ENCODE assay signal across 1 cellular context in the genomic region with DNA sequence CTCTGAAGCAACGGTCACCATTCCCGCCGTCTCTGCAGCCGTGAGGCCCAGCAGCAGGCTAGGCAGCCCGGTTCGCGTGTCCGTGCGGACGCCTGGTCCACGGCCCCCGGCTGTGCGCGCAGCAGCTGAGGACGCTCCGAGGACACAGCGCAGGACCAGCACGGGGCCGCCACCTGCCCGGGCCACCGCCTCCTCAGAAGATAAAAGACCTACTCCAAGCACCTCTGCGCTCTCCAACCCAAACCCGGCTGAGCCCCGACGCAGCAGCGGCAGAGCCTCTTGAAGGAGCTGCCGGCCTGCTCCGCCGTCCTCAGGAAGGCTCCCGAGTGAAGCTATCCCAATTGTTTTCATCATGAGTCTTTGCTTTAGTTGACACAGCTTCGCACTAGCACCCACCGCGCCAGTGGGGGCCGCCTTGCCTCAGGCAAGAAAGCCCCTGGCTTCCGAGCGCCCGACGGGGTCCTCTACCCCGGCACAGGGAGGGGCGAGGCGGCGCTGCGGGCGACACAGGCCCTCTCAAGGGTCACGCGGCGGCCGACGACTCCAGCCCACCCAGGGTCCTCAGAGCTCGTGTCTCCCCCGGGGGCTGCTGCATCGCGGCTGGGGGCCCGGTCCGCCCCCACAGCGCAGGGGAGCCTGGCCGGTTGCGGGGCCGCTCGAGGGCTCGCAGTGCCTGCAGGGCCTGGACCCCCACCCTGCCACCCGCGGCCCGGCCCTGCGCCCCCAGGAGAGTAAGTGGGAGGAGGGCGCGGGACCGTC.
TF ChIP-seq lines count a peak whose summit lies in the region.

No MANE protein-coding gene starts in this region.

TF ChIP-seq in GM12878, 131 proteins besides CTCF, POLR2A, EP300 and RAD21:
- TF ChIP-seq CHD1 (IDR thresholded peaks at IDR 0.05; ENCODE audit: low read depth, low read length) = no peak
- 0 out of 3 replicates have a peak, but pooled peaks of 1 of the 2 experiments have one; percentile 6 for TF ChIP-seq EGR1 (IDR thresholded peaks at IDR 0.05; ENCODE audit: borderline replicate concordance in 1 of 2, low read depth in 2 of 2, low read length in 2 of 2)
- TF ChIP-seq RAD51 (IDR thresholded peaks at IDR 0.05) = no peak
- TF ChIP-seq HDAC6 (IDR thresholded peaks at IDR 0.05; ENCODE audit: unreplicated experiment) = no peak
- TF ChIP-seq ZNF274 (IDR thresholded peaks at IDR 0.05; ENCODE audit: insufficient read depth, insufficient read length) = no peak
- no peak for TF ChIP-seq PML (IDR thresholded peaks at IDR 0.05; ENCODE audit: low read length)
- TF ChIP-seq NBN (IDR thresholded peaks at IDR 0.05) = 0 out of 2 replicates have a peak, but pooled peaks have one; percentile 1
- no peak; the same call in 1 of the 2 replicates for TF ChIP-seq LARP7 (IDR thresholded peaks at IDR 0.05)
- no peak for TF ChIP-seq STAT1 (conservative IDR thresholded peaks at IDR 0.05)
- 0 out of 2 replicates have a peak, but pooled peaks have one; percentile 16 for TF ChIP-seq POLR2AphosphoS5 (IDR thresholded peaks at IDR 0.05; ENCODE audit: low read length)
- TF ChIP-seq, protein P1, sequence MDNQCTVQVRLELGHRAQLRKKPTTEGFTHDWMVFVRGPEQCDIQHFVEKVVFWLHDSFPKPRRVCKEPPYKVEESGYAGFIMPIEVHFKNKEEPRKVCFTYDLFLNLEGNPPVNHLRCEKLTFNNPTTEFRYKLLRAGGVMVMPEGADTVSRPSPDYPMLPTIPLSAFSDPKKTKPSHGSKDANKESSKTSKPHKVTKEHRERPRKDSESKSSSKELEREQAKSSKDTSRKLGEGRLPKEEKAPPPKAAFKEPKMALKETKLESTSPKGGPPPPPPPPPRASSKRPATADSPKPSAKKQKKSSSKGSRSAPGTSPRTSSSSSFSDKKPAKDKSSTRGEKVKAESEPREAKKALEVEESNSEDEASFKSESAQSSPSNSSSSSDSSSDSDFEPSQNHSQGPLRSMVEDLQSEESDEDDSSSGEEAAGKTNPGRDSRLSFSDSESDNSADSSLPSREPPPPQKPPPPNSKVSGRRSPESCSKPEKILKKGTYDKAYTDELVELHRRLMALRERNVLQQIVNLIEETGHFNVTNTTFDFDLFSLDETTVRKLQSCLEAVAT (IDR thresholded peaks at IDR 0.05) = peak; percentile 92
- TF ChIP-seq HCFC1 (IDR thresholded peaks at IDR 0.05; ENCODE audit: low read length) = no peak
- TF ChIP-seq, protein P2, sequence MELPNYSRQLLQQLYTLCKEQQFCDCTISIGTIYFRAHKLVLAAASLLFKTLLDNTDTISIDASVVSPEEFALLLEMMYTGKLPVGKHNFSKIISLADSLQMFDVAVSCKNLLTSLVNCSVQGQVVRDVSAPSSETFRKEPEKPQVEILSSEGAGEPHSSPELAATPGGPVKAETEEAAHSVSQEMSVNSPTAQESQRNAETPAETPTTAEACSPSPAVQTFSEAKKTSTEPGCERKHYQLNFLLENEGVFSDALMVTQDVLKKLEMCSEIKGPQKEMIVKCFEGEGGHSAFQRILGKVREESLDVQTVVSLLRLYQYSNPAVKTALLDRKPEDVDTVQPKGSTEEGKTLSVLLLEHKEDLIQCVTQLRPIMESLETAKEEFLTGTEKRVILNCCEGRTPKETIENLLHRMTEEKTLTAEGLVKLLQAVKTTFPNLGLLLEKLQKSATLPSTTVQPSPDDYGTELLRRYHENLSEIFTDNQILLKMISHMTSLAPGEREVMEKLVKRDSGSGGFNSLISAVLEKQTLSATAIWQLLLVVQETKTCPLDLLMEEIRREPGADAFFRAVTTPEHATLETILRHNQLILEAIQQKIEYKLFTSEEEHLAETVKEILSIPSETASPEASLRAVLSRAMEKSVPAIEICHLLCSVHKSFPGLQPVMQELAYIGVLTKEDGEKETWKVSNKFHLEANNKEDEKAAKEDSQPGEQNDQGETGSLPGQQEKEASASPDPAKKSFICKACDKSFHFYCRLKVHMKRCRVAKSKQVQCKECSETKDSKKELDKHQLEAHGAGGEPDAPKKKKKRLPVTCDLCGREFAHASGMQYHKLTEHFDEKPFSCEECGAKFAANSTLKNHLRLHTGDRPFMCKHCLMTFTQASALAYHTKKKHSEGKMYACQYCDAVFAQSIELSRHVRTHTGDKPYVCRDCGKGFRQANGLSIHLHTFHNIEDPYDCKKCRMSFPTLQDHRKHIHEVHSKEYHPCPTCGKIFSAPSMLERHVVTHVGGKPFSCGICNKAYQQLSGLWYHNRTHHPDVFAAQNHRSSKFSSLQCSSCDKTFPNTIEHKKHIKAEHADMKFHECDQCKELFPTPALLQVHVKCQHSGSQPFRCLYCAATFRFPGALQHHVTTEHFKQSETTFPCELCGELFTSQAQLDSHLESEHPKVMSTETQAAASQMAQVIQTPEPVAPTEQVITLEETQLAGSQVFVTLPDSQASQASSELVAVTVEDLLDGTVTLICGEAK (IDR thresholded peaks at IDR 0.05; ENCODE audit: borderline replicate concordance) = peak; percentile 49; the same call in 1 of the 2 replicates
- TF ChIP-seq TCF3 (IDR thresholded peaks at IDR 0.05; ENCODE audit: borderline replicate concordance, insufficient read depth, low read depth, low read length) = no peak
